In genomic region chr2:197498937-197499593, GRCh38 we compare ENCODE assay signal across 8 cellular contexts. TPM values are rescaled to one million over a fixed set of nuclear protein-coding genes. Genes with fewer than 3 reads are reported as not detected.
DNase-seq lines count a peak whose midpoint lies in the region; ATAC-seq and TF ChIP-seq lines count a peak whose summit lies in the region.

No MANE protein-coding gene starts in this region.

- peaks cover 57% of the 10 kb centered on the region for H3K4me1 ChIP-seq in CD4-positive, CD25-positive, alpha-beta regulatory T cell (ENCODE audit: control insufficient read depth, insufficient read depth, low read length, poor library complexity, severe bottlenecking)
- peaks cover 4% of the 10 kb centered on the region for H3K4me1 ChIP-seq in right cardiac atrium (ENCODE audit: control insufficient read depth, insufficient read depth, low read length)
- peaks cover 54% of the 10 kb centered on the region for H3K4me1 ChIP-seq in psoas muscle
- peaks cover 53% of the 10 kb centered on the region for H3K4me1 ChIP-seq in vagina

- TF ChIP-seq POLR2A in vagina (IDR thresholded peaks at IDR 0.05), result no peak

- no peaks in the 10 kb centered on the region for H3K27me3 ChIP-seq in CD4-positive, CD25-positive, alpha-beta regulatory T cell (ENCODE audit: control insufficient read depth, insufficient read depth, low read length)
- H3K27me3 ChIP-seq in right cardiac atrium (ENCODE audit: control insufficient read depth, insufficient read depth), result no peaks in the 10 kb centered on the region
- H3K27me3 ChIP-seq in psoas muscle (ENCODE audit: insufficient read depth in 3 of 3, low read length in 2 of 3), result no peaks in the 10 kb centered on the region
- H3K27me3 ChIP-seq in vagina, result no peaks in the 10 kb centered on the region

- WGBS in right cardiac atrium, result under 1% methylated on average over 46 of the region's 46 CpGs
- 0% methylated on average over 44 to 46 of the region's 46 CpGs for WGBS in psoas muscle, 3 donors

- H3K27ac ChIP-seq in CD4-positive, CD25-positive, alpha-beta regulatory T cell (ENCODE audit: insufficient read depth, low read length, poor library complexity, severe bottlenecking), result peak overlapping the region; percentile 98
- peak overlapping the region; percentile 98 for H3K27ac ChIP-seq in angular gyrus (ENCODE audit: low read depth, low read length)
- H3K27ac ChIP-seq in right cardiac atrium (ENCODE audit: low read length), result peak overlapping the region; percentile 91
- H3K27ac ChIP-seq in psoas muscle, result peak overlapping the region; percentile 97
- H3K27ac ChIP-seq in vagina, result peak overlapping the region; percentile 100

- no peak for ATAC-seq in CD4-positive, CD25-positive, alpha-beta regulatory T cell (ENCODE audit: low read depth in 2 of 2)
- ATAC-seq in GM19438 (IDR thresholded peaks at IDR 0.05; ENCODE audit: low read depth, unreplicated experiment) (peak; percentile 32), SK-N-SH treated with all-trans-retinoic acid at 6 μM for 48 hours (peak; percentile 40), right cardiac atrium (peak; percentile 23 to 56), psoas muscle (peak; percentile 19 to 46 (median 32))

- H3K4me3 Mint-ChIP-seq in CD4-positive, CD25-positive, alpha-beta regulatory T cell, result peak overlapping the region; percentile 93 to 98 (median 95)

- H3K4me3 ChIP-seq in CD4-positive, CD25-positive, alpha-beta regulatory T cell (ENCODE audit: low read depth, low read length), result peak overlapping the region; percentile 89
- peak overlapping the region; percentile 81 for H3K4me3 ChIP-seq in right cardiac atrium (ENCODE audit: low read length)
- peak overlapping the region; percentile 89 for H3K4me3 ChIP-seq in psoas muscle
- H3K4me3 ChIP-seq in vagina, result peak overlapping the region; percentile 93 to 94

- no peaks in the 10 kb centered on the region for H3K9me3 ChIP-seq in CD4-positive, CD25-positive, alpha-beta regulatory T cell (ENCODE audit: control insufficient read depth in 2 of 2, low read length in 2 of 2)
- H3K9me3 ChIP-seq in right cardiac atrium (ENCODE audit: control insufficient read depth, low read length) (no peaks in the 10 kb centered on the region), psoas muscle (no peaks in the 10 kb centered on the region), vagina (no peaks in the 10 kb centered on the region)

- intact Hi-C loops in right cardiac atrium (cut with DNase I), result loop anchor here in 3 of 4 donors (10.0 kb wide), 2 partner anchors 84 to 94 kb away; no protein-coding TSS in a partner anchor
- intact Hi-C loops in psoas muscle (cut with DNase I), result loop anchor here in 1 of 2 donors (1.0 to 10.0 kb wide), 3 partner anchors 44 to 276 kb away; partner anchors contain the start of gene SF3B1
- intact Hi-C loops in vagina (cut with DNase I), result no loop called here

- peaks cover 7% of the 10 kb centered on the region for H3K27me3 Mint-ChIP-seq in CD4-positive, CD25-positive, alpha-beta regulatory T cell

- no peak for TF ChIP-seq CTCF in psoas muscle (IDR thresholded peaks at IDR 0.05)
- TF ChIP-seq CTCF in vagina (IDR thresholded peaks at IDR 0.05), result no peak

- H3K9me3 Mint-ChIP-seq in CD4-positive, CD25-positive, alpha-beta regulatory T cell, result no peaks in the 10 kb centered on the region

- peaks cover 34% of the 10 kb centered on the region for H3K36me3 ChIP-seq in CD4-positive, CD25-positive, alpha-beta regulatory T cell (ENCODE audit: control insufficient read depth, insufficient read depth, low read length)
- H3K36me3 ChIP-seq in psoas muscle (ENCODE audit: insufficient read depth in 1 of 2, low read depth in 1 of 2) (peaks cover 7 to 74% of the 10 kb centered on the region in 2 donors), vagina (peaks cover 0 to 42% of the 10 kb centered on the region in 2 donors)

- peaks cover 21% of the 10 kb centered on the region for H3K36me3 Mint-ChIP-seq in CD4-positive, CD25-positive, alpha-beta regulatory T cell

- H3K4me1 Mint-ChIP-seq in CD4-positive, CD25-positive, alpha-beta regulatory T cell, result peaks cover 38 to 78% (median 51%) of the 10 kb centered on the region in 4 donors

- DNase-seq in CD4-positive, CD25-positive, alpha-beta regulatory T cell, result peak; percentile 39 to 71 (median 44)
- peak; percentile 58 for DNase-seq in HT-29 (ENCODE audit: low spot score)
- DNase-seq in right cardiac atrium, result peak; percentile 65 to 85 (median 81)
- DNase-seq in psoas muscle, result peak; percentile 56 to 83
- peak in 1 of 2 donors; percentile 91 for DNase-seq in vagina (ENCODE audit: extremely low spot score in 2 of 2)

- H3K27ac Mint-ChIP-seq in CD4-positive, CD25-positive, alpha-beta regulatory T cell, result peak overlapping the region; percentile 78 to 98 (median 94)

TF ChIP-seq in SK-N-SH treated with all-trans-retinoic acid at 6 μM for 48 hours, 23 proteins besides CTCF, POLR2A, EP300 and RAD21:
- TF ChIP-seq ZNF565 (CRISPR knock-in tag; conservative IDR thresholded peaks at IDR 0.05; ENCODE audit: low read depth) (no peak), SNAI2 (CRISPR knock-in tag; IDR thresholded peaks at IDR 0.05) (no peak), PPARA (CRISPR knock-in tag; IDR thresholded peaks at IDR 0.05; ENCODE audit: borderline replicate concordance) (no peak), OSR1 (CRISPR knock-in tag; IDR thresholded peaks at IDR 0.05) (no peak), RARB (CRISPR knock-in tag; IDR thresholded peaks at IDR 0.05) (no peak), ZFP3 (CRISPR knock-in tag; IDR thresholded peaks at IDR 0.05) (no peak), TOX (CRISPR knock-in tag; IDR thresholded peaks at IDR 0.05; ENCODE audit: borderline replicate concordance) (no peak), ARNTL (CRISPR knock-in tag; IDR thresholded peaks at IDR 0.05; ENCODE audit: borderline replicate concordance, low read depth) (no peak), CSDC2 (CRISPR knock-in tag; IDR thresholded peaks at IDR 0.05) (no peak), ZFP30 (CRISPR knock-in tag; IDR thresholded peaks at IDR 0.05) (no peak)

RNA-seq across cellular contexts. Expression of gene HSPD1, which starts 0.6 kb away (rescaled TPM):
- 183 TPM for total RNA-seq in CD4-positive, CD25-positive, alpha-beta regulatory T cell
- 100 to 1,000 TPM in 1 of 4 donors, 10 to 100 TPM in 3; 81.1 to 108 (median 93.2) TPM for polyA plus RNA-seq in CD4-positive, CD25-positive, alpha-beta regulatory T cell
- 259 and 306 TPM in 2 replicates for total RNA-seq in HT-29 (2014; rRNA removed; shearing (Covaris generic))
- total RNA-seq in right cardiac atrium (100 to 1,000 TPM; 111 to 182 (median 159) TPM), psoas muscle (100 to 1,000 TPM; 167 to 252 (median 192) TPM), vagina (127 TPM)
- polyA plus RNA-seq in right cardiac atrium (174 TPM), psoas muscle (100 to 1,000 TPM; 188 to 468 (median 240) TPM)

RNA-seq across cellular contexts. Expression of gene HSPE1, which starts 1.1 kb away (rescaled TPM):
- total RNA-seq in CD4-positive, CD25-positive, alpha-beta regulatory T cell, result 90.4 TPM
- 100 to 1,000 TPM; 110 to 133 (median 121) TPM for polyA plus RNA-seq in CD4-positive, CD25-positive, alpha-beta regulatory T cell
- total RNA-seq in HT-29 (2014; rRNA removed; shearing (Covaris generic)), result 195 and 211 TPM in 2 replicates
- total RNA-seq in right cardiac atrium (100 to 1,000 TPM in 3 of 4 donors, 10 to 100 TPM in 1; 96.3 to 156 (median 128) TPM), psoas muscle (100 to 1,000 TPM in 3 of 4 donors, 10 to 100 TPM in 1; 87.4 to 120 (median 112) TPM), vagina (39.0 TPM)
- polyA plus RNA-seq in right cardiac atrium (253 TPM), psoas muscle (100 to 1,000 TPM; 155 to 304 (median 197) TPM)

RNA-seq across cellular contexts. Expression of gene MOB4, which starts 16.8 kb away (rescaled TPM):
- total RNA-seq in CD4-positive, CD25-positive, alpha-beta regulatory T cell, result 22.7 TPM
- 10 to 100 TPM; 25.1 to 36.0 (median 30.5) TPM for polyA plus RNA-seq in CD4-positive, CD25-positive, alpha-beta regulatory T cell
- 15.3 and 17.9 TPM in 2 replicates for total RNA-seq in HT-29 (2014; rRNA removed; shearing (Covaris generic))
- total RNA-seq in right cardiac atrium (10 to 100 TPM; 28.7 to 39.3 (median 32.5) TPM), psoas muscle (10 to 100 TPM; 22.7 to 30.0 (median 29.0) TPM), vagina (24.3 TPM)
- polyA plus RNA-seq in right cardiac atrium (34.4 TPM), psoas muscle (10 to 100 TPM; 27.5 to 57.6 (median 31.4) TPM)

RNA-seq across cellular contexts. Expression of gene COQ10B, which starts 45.7 kb away (rescaled TPM):
- total RNA-seq in CD4-positive, CD25-positive, alpha-beta regulatory T cell, result 73.9 TPM
- 10 to 100 TPM; 49.2 to 58.2 (median 53.6) TPM for polyA plus RNA-seq in CD4-positive, CD25-positive, alpha-beta regulatory T cell
- total RNA-seq in HT-29 (2014; rRNA removed; shearing (Covaris generic)), result 11.5 and 11.8 TPM in 2 replicates
- total RNA-seq in right cardiac atrium (10 to 100 TPM; 24.8 to 37.0 (median 29.6) TPM), psoas muscle (10 to 100 TPM in 3 of 4 donors, 1 to 10 TPM in 1; 9.9 to 20.2 (median 18.5) TPM), vagina (28.5 TPM)
- polyA plus RNA-seq in right cardiac atrium (29.3 TPM), psoas muscle (10 to 100 TPM; 11.9 to 16.4 (median 14.5) TPM)

Comparison
In these comparisons a context has a peak if more than half of its experiments do, and no peak if none do; other contexts are left out.
1. ATAC-seq: peak in GM19438 (single experiment), SK-N-SH treated with all-trans-retinoic acid at 6 μM for 48 hours (single experiment), right cardiac atrium (2 of 2) and psoas muscle (4 of 4); none in CD4-positive, CD25-positive, alpha-beta regulatory T cell (0 of 2).
2. Peak in every context shown above with its lines, with median percentiles within 50 percentile points of each other: H3K27ac ChIP-seq and H3K4me3 ChIP-seq.